Comparison of ENCODE assay signal across 12 cellular contexts in genomic region chr9:134436926-134437325, GRCh38.
DNase-seq lines count a peak whose midpoint lies in the region; FAIRE-seq and TF ChIP-seq lines count a peak whose summit lies in the region.
"Had no signal": no experiment of that assay in that cellular context is flagged by ENCODE, and none has a peak within 500 bp of the region (broad histone marks: within the 10 kb centered on the region; RNA-seq: fewer than 3 reads in every experiment).

No MANE protein-coding gene starts in this region.

- H3K79me2 ChIP-seq in GM23248 (ENCODE audit: insufficient read depth): no peaks in the 10 kb centered on the region

- H3K9me3 ChIP-seq in stomach smooth muscle (ENCODE audit: control insufficient read depth in 2 of 2, low read length in 2 of 2) (no peaks in the 10 kb centered on the region), HAP-1 (no peaks in the 10 kb centered on the region), GM23248 (ENCODE audit: low read depth) (no peaks in the 10 kb centered on the region)

- H3K36me3 ChIP-seq in stomach smooth muscle (ENCODE audit: control insufficient read depth in 2 of 2, insufficient read depth in 2 of 2, low read length in 2 of 2) (peaks cover 9 to 10% of the 10 kb centered on the region in 2 donors), HAP-1 (replicated peaks) (peaks cover 9% of the 10 kb centered on the region), GM23248 (ENCODE audit: low read depth) (0 out of 2 replicates have a peak, but pooled peaks cover 7% of the 10 kb centered on the region)

- TF ChIP-seq CTCF in nephron progenitor cell (IDR thresholded peaks at IDR 0.05): no peak

- H3K27me3 Mint-ChIP-seq in nephron progenitor cell (ENCODE audit: low read depth, poor library complexity): peaks cover 3% of the 10 kb centered on the region

- in situ Hi-C loops in HAP-1 (cut with MboI; ENCODE audit: low sequenced_read_pairs): no loop called here
- in situ Hi-C loops in GM23248 (cut with MboI): no loop called here

- DNase-seq in NCI-H524 (lab: John Stamatoyannopoulos, UW) (peak; percentile 84 to 91), nephron progenitor cell (no peak), HAP-1 (ENCODE audit: low spot score in 2 of 2) (no peak), GM23248 (no peak), RCC 7860 (ENCODE audit: low spot score) (no peak), CD1c-positive myeloid dendritic cell (ENCODE audit: extremely low spot score) (no peak)
- DNase-seq: activated gamma-delta T cell; immature natural killer cell; stimulated activated CD4-positive, alpha-beta T cell treated with anti-CD3 and anti-CD28 coated beads, Interleukin-4, amount 100 ng/mL, for 4 hours had no signal

- H3K27me3 ChIP-seq in stomach smooth muscle (ENCODE audit: control insufficient read depth in 1 of 2, insufficient read depth in 2 of 2, low read length in 2 of 2) (no peaks in the 10 kb centered on the region), HAP-1 (ENCODE audit: low read depth) (no peaks in the 10 kb centered on the region), GM23248 (replicated peaks; ENCODE audit: insufficient read depth) (no peaks in the 10 kb centered on the region)

- no peak overlapping the region for H3K27ac Mint-ChIP-seq in nephron progenitor cell

- peaks cover 11% of the 10 kb centered on the region; the same call in 1 of the 2 replicates for H3F3A ChIP-seq in GM23248 (ENCODE audit: insufficient read depth)

- H3K27ac ChIP-seq in cingulate gyrus (ENCODE audit: low read depth, low read length) (peak overlapping the region; percentile 93), stomach smooth muscle (ENCODE audit: low read length) (peak overlapping the region; percentile 94), GM23248 (no peak overlapping the region)

- no peak overlapping the region for H3K4me2 ChIP-seq in GM23248 (ENCODE audit: unreplicated experiment)

- H3K9me2 ChIP-seq in GM23248 (ENCODE audit: insufficient read depth): no peaks in the 10 kb centered on the region

- 80 to 85% methylated on average over 11 of the region's 11 CpGs for WGBS in GM23248 (ENCODE audit: low coverage in 1 of 2, low lambda C conversion rate in 2 of 2, missing lambda C conversion rate in 2 of 2), 2 experiments

- peaks cover 53% of the 10 kb centered on the region for H3K4me1 Mint-ChIP-seq in nephron progenitor cell

- H3K4me1 ChIP-seq in stomach smooth muscle (ENCODE audit: control insufficient read depth, insufficient read depth, low read length) (peaks cover 78% of the 10 kb centered on the region), HAP-1 (no peaks in the 10 kb centered on the region), GM23248 (ENCODE audit: insufficient read depth) (peaks cover 17% of the 10 kb centered on the region; the same call in 1 of the 2 replicates)

- H3K9ac ChIP-seq in stomach smooth muscle (ENCODE audit: low read length in 2 of 2): no peak overlapping the region
- H3K9ac ChIP-seq in GM23248: no peak overlapping the region

- no peaks in the 10 kb centered on the region for H4K20me1 ChIP-seq in GM23248 (ENCODE audit: insufficient read depth)

- peaks cover 4% of the 10 kb centered on the region for H3K36me3 Mint-ChIP-seq in nephron progenitor cell (ENCODE audit: low read depth)

- no peak overlapping the region for H2AFZ ChIP-seq in GM23248

- H3K4me3 ChIP-seq in stomach smooth muscle (ENCODE audit: low read length in 2 of 2) (no peak overlapping the region), HAP-1 (no peak overlapping the region), GM23248 (no peak overlapping the region)

- H3K4me3 Mint-ChIP-seq in nephron progenitor cell: peak overlapping the region; percentile 52
- H3K4me3 Mint-ChIP-seq: immature natural killer cell had no signal

- no peaks in the 10 kb centered on the region for H3K9me3 Mint-ChIP-seq in nephron progenitor cell
- H3K9me3 Mint-ChIP-seq: immature natural killer cell had no signal

- FAIRE-seq in RCC 7860 (lab: Jason Lieb, UNC): no peak
- FAIRE-seq: colon had no signal

Comparison
In these comparisons a context has a peak if more than half of its experiments do, and no peak if none do; other contexts are left out.
1. DNase-seq: peak in NCI-H524 (2 of 2); none in nephron progenitor cell (single experiment), HAP-1 (0 of 2), GM23248 (single experiment), RCC 7860 (single experiment) and CD1c-positive myeloid dendritic cell (single experiment).